Comparison of ENCODE assay signal across 9 cellular contexts in genomic region chr3:123605789-123606234, GRCh38. TPM values are rescaled to one million over a fixed set of nuclear protein-coding genes. Genes with fewer than 3 reads are reported as not detected.
DNase-seq lines count a peak whose midpoint lies in the region; ATAC-seq and TF ChIP-seq lines count a peak whose summit lies in the region.
"Had no signal": no experiment of that assay in that cellular context is flagged by ENCODE, and none has a peak within 500 bp of the region (broad histone marks: within the 10 kb centered on the region; RNA-seq: fewer than 3 reads in every experiment).

No MANE protein-coding gene starts in this region.

- peak; percentile 53 for ATAC-seq in GM18867 (IDR thresholded peaks at IDR 0.05; ENCODE audit: unreplicated experiment)
- peak; percentile 68 for ATAC-seq in HG02973 (IDR thresholded peaks at IDR 0.05; ENCODE audit: unreplicated experiment)
- no peak for ATAC-seq in naive thymus-derived CD4-positive, alpha-beta T cell
- no peak for ATAC-seq in aorta (ENCODE audit: low FRiP score)

- CTCF ChIA-PET in naive thymus-derived CD4-positive, alpha-beta T cell (lab: Charles Lee), result no interaction called here

- H3K4me1 Mint-ChIP-seq in naive thymus-derived CD4-positive, alpha-beta T cell, result peaks cover 0 to 18% (median 0%) of the 10 kb centered on the region in 7 donors

- no peak overlapping the region for H3K4me3 Mint-ChIP-seq in naive thymus-derived CD4-positive, alpha-beta T cell

- POLR2A ChIA-PET in naive thymus-derived CD4-positive, alpha-beta T cell (lab: Charles Lee), result no interaction called here

- H3K9me3 ChIP-seq in sigmoid colon (no peaks in the 10 kb centered on the region), aorta (ENCODE audit: control insufficient read depth, low read length) (no peaks in the 10 kb centered on the region)
- no peaks in the 10 kb centered on the region for H3K9me3 ChIP-seq in naive thymus-derived CD4-positive, alpha-beta T cell (ENCODE audit: control insufficient read depth in 2 of 3, low read length in 3 of 3)

- 75 to 90% methylated on average over 5 of the region's 5 CpGs for WGBS in sigmoid colon, 2 donors
- WGBS in aorta, 2 donors, result 80 to 82% methylated on average over 5 of the region's 5 CpGs

- intact Hi-C loops in sigmoid colon (cut with DNase I), result no loop called here
- intact Hi-C loops in naive thymus-derived CD4-positive, alpha-beta T cell (cut with micrococcal nuclease), result no loop called here
- intact Hi-C loops in aorta (cut with DNase I), result no loop called here

- H3K4me3 ChIP-seq in sigmoid colon, result no peak overlapping the region
- no peak overlapping the region for H3K4me3 ChIP-seq in naive thymus-derived CD4-positive, alpha-beta T cell (ENCODE audit: low read length)
- H3K4me3 ChIP-seq in aorta (ENCODE audit: low read length in 2 of 2), result no peak overlapping the region

- no peak for TF ChIP-seq CTCF in sigmoid colon (IDR thresholded peaks at IDR 0.05)

- H3K36me3 Mint-ChIP-seq in naive thymus-derived CD4-positive, alpha-beta T cell, result peaks cover 0 to 18% (median 8%) of the 10 kb centered on the region in 5 donors

- DNase-seq in SW480 (ENCODE audit: low spot score), result peak; percentile 85
- DNase-seq in sigmoid colon, result no peak
- DNase-seq in naive thymus-derived CD4-positive, alpha-beta T cell, result no peak
- DNase-seq in stimulated activated CD4-positive, alpha-beta T cell treated with anti-CD3 and anti-CD28 coated beads, Interleukin-1b, Interleukin-23, amount 100 ng/mL, for 48 hours, result no peak
- no peak for DNase-seq in aorta
- DNase-seq in NOMO-1 treated with DMSO at 0.1 percent for 48 hours (lab: John Stamatoyannopoulos, UW; ENCODE audit: unreplicated experiment), result no peak

- H3K27ac ChIP-seq in sigmoid colon (peak overlapping the region in 3 of 4 donors; percentile 4 to 37 (median 27)), aorta (ENCODE audit: low read depth in 1 of 2, low read length in 2 of 2) (peak overlapping the region in 1 of 2 donors; percentile 48)
- no peak overlapping the region for H3K27ac ChIP-seq in naive thymus-derived CD4-positive, alpha-beta T cell (ENCODE audit: low read depth, low read length)
- H3K27ac ChIP-seq: HL-60 had no signal

- H3K36me3 ChIP-seq in sigmoid colon, result peaks cover 0 to 10% (median 0%) of the 10 kb centered on the region in 4 donors
- H3K36me3 ChIP-seq in naive thymus-derived CD4-positive, alpha-beta T cell (ENCODE audit: control insufficient read depth in 2 of 3, insufficient read depth in 3 of 3, low read length in 3 of 3), result no peaks in the 10 kb centered on the region
- H3K36me3 ChIP-seq in aorta (ENCODE audit: control insufficient read depth in 1 of 2, insufficient read depth in 2 of 2, low read length in 1 of 2), result peaks cover 0 to 2% of the 10 kb centered on the region in 2 donors

- H3K27me3 Mint-ChIP-seq in naive thymus-derived CD4-positive, alpha-beta T cell, result no peaks in the 10 kb centered on the region

- H3K4me1 ChIP-seq in sigmoid colon (peaks cover 0 to 10% (median 0%) of the 10 kb centered on the region in 4 donors), aorta (ENCODE audit: control insufficient read depth in 1 of 2, insufficient read depth in 2 of 2, low read length in 2 of 2) (peaks cover 0 to 3% of the 10 kb centered on the region in 2 donors)
- H3K4me1 ChIP-seq in naive thymus-derived CD4-positive, alpha-beta T cell (ENCODE audit: control insufficient read depth in 2 of 2, insufficient read depth in 2 of 2, low read length in 2 of 2), result no peaks in the 10 kb centered on the region

- no peaks in the 10 kb centered on the region for H3K9me3 Mint-ChIP-seq in naive thymus-derived CD4-positive, alpha-beta T cell

- no peaks in the 10 kb centered on the region for H3K27me3 ChIP-seq in sigmoid colon
- no peaks in the 10 kb centered on the region for H3K27me3 ChIP-seq in naive thymus-derived CD4-positive, alpha-beta T cell (ENCODE audit: control insufficient read depth in 2 of 2, insufficient read depth in 2 of 2, low read length in 2 of 2)
- H3K27me3 ChIP-seq in aorta (ENCODE audit: control insufficient read depth in 1 of 2, insufficient read depth in 2 of 2, low read length in 1 of 2), result no peaks in the 10 kb centered on the region

- no peak overlapping the region for H3K27ac Mint-ChIP-seq in naive thymus-derived CD4-positive, alpha-beta T cell

- no peak for TF ChIP-seq POLR2A in sigmoid colon (IDR thresholded peaks at IDR 0.05)

- no peak for TF ChIP-seq EP300 in sigmoid colon (IDR thresholded peaks at IDR 0.05)

RNA-seq across cellular contexts. Expression of gene HACD2, which starts 21.0 kb away (rescaled TPM):
- total RNA-seq in sigmoid colon (10 to 100 TPM; 15.3 to 26.4 (median 19.2) TPM), aorta (10 to 100 TPM; 16.0 to 17.2 TPM)
- polyA plus RNA-seq in sigmoid colon (10 to 100 TPM in 1 of 3 donors, 1 to 10 TPM in 2; 6.6 to 24.9 (median 7.6) TPM), aorta (1 to 10 TPM; 8.8 to 9.7 TPM)
- 10 to 100 TPM; 15.9 to 28.3 (median 24.0) TPM for total RNA-seq in naive thymus-derived CD4-positive, alpha-beta T cell
- 10 to 100 TPM; 14.7 to 19.8 TPM for polyA plus RNA-seq in naive thymus-derived CD4-positive, alpha-beta T cell

Comparison
In these comparisons a context has a peak if more than half of its experiments do, and no peak if none do; other contexts are left out.
1. ATAC-seq: peak in GM18867 (single experiment) and HG02973 (single experiment); none in naive thymus-derived CD4-positive, alpha-beta T cell (single experiment) and aorta (single experiment).